Comparison of ENCODE assay signal across 9 cellular contexts in genomic region chrY:19076914-19077697, GRCh38.
DNase-seq lines count a peak whose midpoint lies in the region; ATAC-seq and TF ChIP-seq lines count a peak whose summit lies in the region.
"Had no signal": no experiment of that assay in that cellular context is flagged by ENCODE, and none has a peak within 500 bp of the region (broad histone marks: within the 10 kb centered on the region; RNA-seq: fewer than 3 reads in every experiment).

No MANE protein-coding gene starts in this region.

- TF ChIP-seq CTCF in left ventricle myocardium inferior (IDR thresholded peaks at IDR 0.05; ENCODE audit: borderline replicate concordance) = no peak

- no peaks in the 10 kb centered on the region for H3K36me3 Mint-ChIP-seq in stimulated activated memory B cell treated with anti-CD40 and anti-IgM and Interleukin-4, amounts not matched to agents 10 μg/mL and 1 μg/mL and 100 μg/mL, for 72 hours

- no peaks in the 10 kb centered on the region for H3K9me3 Mint-ChIP-seq in stimulated activated memory B cell treated with anti-CD40 and anti-IgM and Interleukin-4, amounts not matched to agents 10 μg/mL and 1 μg/mL and 100 μg/mL, for 72 hours

- peaks cover 8% of the 10 kb centered on the region for H3K27me3 Mint-ChIP-seq in stimulated activated memory B cell treated with anti-CD40 and anti-IgM and Interleukin-4, amounts not matched to agents 10 μg/mL and 1 μg/mL and 100 μg/mL, for 72 hours

- peak overlapping the region; percentile 81 for H3K4me3 ChIP-seq in left ventricle myocardium inferior

- H3K4me3 Mint-ChIP-seq in stimulated activated memory B cell treated with anti-CD40 and anti-IgM and Interleukin-4, amounts not matched to agents 10 μg/mL and 1 μg/mL and 100 μg/mL, for 72 hours = peak overlapping the region; percentile 27

- H3K9me3 ChIP-seq in left ventricle myocardium inferior (replicated peaks) = no peaks in the 10 kb centered on the region
- H3K9me3 ChIP-seq: upper lobe of left lung had no signal

- no peaks in the 10 kb centered on the region for H3K4me1 Mint-ChIP-seq in stimulated activated memory B cell treated with anti-CD40 and anti-IgM and Interleukin-4, amounts not matched to agents 10 μg/mL and 1 μg/mL and 100 μg/mL, for 72 hours

- H3K27me3 ChIP-seq in left ventricle myocardium inferior (ENCODE audit: low read depth) = no peaks in the 10 kb centered on the region
- H3K27me3 ChIP-seq: upper lobe of left lung had no signal

- no peak overlapping the region for H3K27ac Mint-ChIP-seq in stimulated activated memory B cell treated with anti-CD40 and anti-IgM and Interleukin-4, amounts not matched to agents 10 μg/mL and 1 μg/mL and 100 μg/mL, for 72 hours

- DNase-seq in NCI-H2107 treated with DMSO at 0.1 percent for 48 hours (lab: John Stamatoyannopoulos, UW; ENCODE audit: unreplicated experiment) = peak; percentile 0
- no peak for DNase-seq in NCI-H2107 (lab: John Stamatoyannopoulos, UW)
- DNase-seq in activated CD4-positive, alpha-beta T cell treated with anti-CD3 and anti-CD28 coated beads, Interleukin-2, amount 50 U/mL, for 48 hours = peak; percentile 5 to 29
- DNase-seq in left ventricle myocardium inferior = peak; percentile 68
- DNase-seq in NCI-H1930 (lab: John Stamatoyannopoulos, UW) = no peak
- DNase-seq in NCI-H526 treated with DMSO at 0.1 percent for 48 hours (lab: John Stamatoyannopoulos, UW) = no peak
- DNase-seq in AG08396 (ENCODE audit: low spot score) = no peak

- intact Hi-C loops in left ventricle myocardium inferior (cut with micrococcal nuclease) = no loop called here

- H3K27ac ChIP-seq in left ventricle myocardium inferior (replicated peaks) = peak overlapping the region; percentile 88

- H3K36me3 ChIP-seq in left ventricle myocardium inferior = no peaks in the 10 kb centered on the region
- H3K36me3 ChIP-seq: upper lobe of left lung had no signal

- ATAC-seq in stimulated activated memory B cell treated with anti-CD40 and anti-IgM and Interleukin-4, amounts not matched to agents 10 μg/mL and 1 μg/mL and 100 μg/mL, for 72 hours = no peak

- peaks cover 6% of the 10 kb centered on the region for H3K4me1 ChIP-seq in left ventricle myocardium inferior
- H3K4me1 ChIP-seq: upper lobe of left lung had no signal

Comparison
In these comparisons a context has a peak if more than half of its experiments do, and no peak if none do; other contexts are left out.
1. DNase-seq: peak in NCI-H2107 treated with DMSO at 0.1 percent for 48 hours (single experiment), activated CD4-positive, alpha-beta T cell treated with anti-CD3 and anti-CD28 coated beads, Interleukin-2, amount 50 U/mL, for 48 hours (2 of 2) and left ventricle myocardium inferior (single experiment); none in NCI-H2107 (single experiment), NCI-H1930 (0 of 2), NCI-H526 treated with DMSO at 0.1 percent for 48 hours (single experiment) and AG08396 (single experiment).